ENCODE assay signal across 8 cellular contexts in genomic region chr11:123246749-123247497, GRCh38.
DNase-seq lines count a peak whose midpoint lies in the region; ATAC-seq lines count a peak whose summit lies in the region.

No MANE protein-coding gene starts in this region.

- DNase-seq in SIG-M5 treated with dmso at 0.1 percent for 504 hours (lab: John Stamatoyannopoulos, UW; ENCODE audit: unreplicated experiment) = peak; percentile 43
- DNase-seq in SIG-M5 (lab: John Stamatoyannopoulos, UW) = no peak
- DNase-seq in NCI-H2196 (lab: John Stamatoyannopoulos, UW; ENCODE audit: unreplicated experiment) = peak; percentile 74
- DNase-seq in activated CD4-positive, CD25-positive, alpha-beta regulatory T cell treated with anti-CD3 and anti-CD28 coated beads, Interleukin-2, amount 50 U/mL, for 16 hours (ENCODE audit: low read depth, low spot score) = peak; percentile 72
- DNase-seq in caudate nucleus (lab: John Stamatoyannopoulos, UW) = peak in 54 of 61 donors; percentile 6 to 79 (median 48)
- DNase-seq in kidney glomerular epithelial cell (lab: John Stamatoyannopoulos, UW) = peak; percentile 56
- peak; percentile 86 to 87 for DNase-seq in stimulated activated CD4-positive, alpha-beta T cell treated with anti-CD3 and anti-CD28 coated beads, Interleukin-2, amount 100 ng/mL, for 24 hours

- peak; percentile 83 for ATAC-seq in HG02943 (IDR thresholded peaks at IDR 0.05; ENCODE audit: low read depth, unreplicated experiment)

- H3K27ac ChIP-seq in caudate nucleus (ENCODE audit: low read depth, low read length) = no peak overlapping the region
